In genomic region chr6:107917468-107918375, GRCh38 we compare ENCODE assay signal across 18 cellular contexts. TPM values are rescaled to one million over a fixed set of nuclear protein-coding genes. Genes with fewer than 3 reads are reported as not detected.
DNase-seq lines count a peak whose midpoint lies in the region; ATAC-seq and TF ChIP-seq lines count a peak whose summit lies in the region.
"Had no signal": no experiment of that assay in that cellular context is flagged by ENCODE, and none has a peak within 500 bp of the region (broad histone marks: within the 10 kb centered on the region; RNA-seq: fewer than 3 reads in every experiment).

No MANE protein-coding gene starts in this region.

- peak; percentile 83 for ATAC-seq in GM19025 (IDR thresholded peaks at IDR 0.05; ENCODE audit: low read depth, unreplicated experiment)
- peak; percentile 49 for ATAC-seq in HG03060 (IDR thresholded peaks at IDR 0.05; ENCODE audit: low read depth, unreplicated experiment)
- ATAC-seq: CD8-positive, alpha-beta T cell; gastroesophageal sphincter had no signal

- peak overlapping the region; percentile 90 for H3K4me3 Mint-ChIP-seq in endothelial cell (ENCODE audit: unreplicated experiment)
- H3K4me3 Mint-ChIP-seq: CD8-positive, alpha-beta T cell; HFFc6 had no signal

- H3K9me3 Mint-ChIP-seq in endothelial cell (ENCODE audit: unreplicated experiment), result peaks cover 36% of the 10 kb centered on the region
- H3K9me3 Mint-ChIP-seq: HFFc6 had no signal

- H3K36me3 Mint-ChIP-seq in endothelial cell (ENCODE audit: low read depth, unreplicated experiment), result peaks cover 82% of the 10 kb centered on the region

- H3K27ac Mint-ChIP-seq in endothelial cell (ENCODE audit: unreplicated experiment), result no peak overlapping the region
- H3K27ac Mint-ChIP-seq: CD8-positive, alpha-beta T cell; HFFc6 had no signal

- H3K4me1 Mint-ChIP-seq in endothelial cell (ENCODE audit: unreplicated experiment), result no peaks in the 10 kb centered on the region

- H3K27me3 Mint-ChIP-seq in endothelial cell (ENCODE audit: unreplicated experiment), result peaks cover 2% of the 10 kb centered on the region

- TF ChIP-seq CTCF in endothelial cell (IDR thresholded peaks at IDR 0.05; ENCODE audit: unreplicated experiment), result no peak

- DNase-seq in NCI-H82 (lab: John Stamatoyannopoulos, UW) (peak; percentile 10), NCI-H82 treated with DMSO at 0.1 percent for 48 hours (lab: John Stamatoyannopoulos, UW; ENCODE audit: unreplicated experiment) (no peak), endothelial cell (ENCODE audit: low spot score) (peak; percentile 8), NCI-H1048 (lab: John Stamatoyannopoulos, UW) (no peak), T1000 (lab: John Stamatoyannopoulos, UW) (no peak)
- no peak for DNase-seq in stimulated activated CD8-positive, alpha-beta memory T cell treated with anti-CD3 and anti-CD28 coated beads, Interleukin-4, amount 100 ng/mL, for 48 hours
- DNase-seq: adrenal gland; CD8-positive, alpha-beta T cell; HFFc6; islet precursor cell; midbrain; MV-4-11; NCI-H226; stimulated activated naive CD4-positive, alpha-beta T cell treated with Interleukin-2 at 50 U/mL for 16 hours; uterus had no signal

RNA-seq across cellular contexts. Expression of gene SEC63, which starts 40.3 kb away (rescaled TPM):
- 120 TPM for total RNA-seq in endothelial cell (ENCODE audit: unreplicated experiment)

Comparison
In these comparisons a context has a peak if more than half of its experiments do, and no peak if none do; other contexts are left out.
1. DNase-seq: peak in NCI-H82 (single experiment) and endothelial cell (single experiment); none in NCI-H82 treated with DMSO at 0.1 percent for 48 hours (single experiment), stimulated activated CD8-positive, alpha-beta memory T cell treated with anti-CD3 and anti-CD28 coated beads, Interleukin-4, amount 100 ng/mL, for 48 hours (single experiment), NCI-H1048 (single experiment) and T1000 (single experiment).